ENCODE assay signal across 8 cellular contexts in the genomic region with DNA sequence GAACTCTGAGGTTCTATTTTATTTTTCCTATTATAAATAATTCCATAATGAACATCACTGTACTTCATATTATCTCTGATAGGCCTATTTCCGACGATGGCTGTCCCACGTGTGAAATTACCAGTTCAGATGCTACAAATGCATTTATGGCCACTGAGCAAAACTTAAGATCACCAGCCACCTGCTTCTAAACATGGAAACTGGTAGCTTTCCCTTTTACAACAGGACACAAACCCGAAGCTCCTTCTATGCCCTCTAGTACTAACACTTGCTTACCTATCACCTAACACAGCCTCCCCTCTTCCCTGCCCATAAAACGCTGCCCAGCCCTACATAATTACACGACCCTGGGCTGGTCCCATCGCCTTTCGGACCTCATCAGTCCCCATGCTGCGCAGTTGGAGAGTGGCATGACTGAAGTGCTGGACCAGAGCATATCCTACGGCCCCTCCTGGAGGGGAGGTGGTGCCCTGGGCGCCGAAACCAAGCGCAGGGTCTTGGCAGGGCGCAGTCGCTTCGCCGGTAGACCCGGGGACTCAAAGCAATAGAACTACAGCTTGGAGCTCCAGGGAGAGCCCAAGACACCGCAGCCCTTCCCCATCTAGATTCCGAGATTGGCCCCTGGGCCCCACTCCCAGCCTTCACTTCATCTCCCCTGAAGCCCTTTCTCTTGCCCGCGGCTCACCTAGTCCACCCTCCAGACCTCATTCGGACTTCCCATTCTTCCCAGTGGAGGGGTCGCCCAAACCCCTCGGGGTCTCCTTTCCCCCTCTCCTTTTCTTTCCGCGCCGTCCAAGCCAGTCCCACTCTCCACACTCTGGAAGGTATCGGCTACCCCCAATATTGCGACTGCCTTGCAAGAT. TPM values are rescaled to one million over a fixed set of nuclear protein-coding genes. Genes with fewer than 3 reads are reported as not detected.
DNase-seq lines count a peak whose midpoint lies in the region; ATAC-seq and TF ChIP-seq lines count a peak whose summit lies in the region.

No MANE protein-coding gene starts in this region.

- DNase-seq in AG10803 (ENCODE audit: low read depth): no peak
- DNase-seq in NCI-H748 treated with DMSO at 0.1 percent for 48 hours (lab: John Stamatoyannopoulos, UW): peak; percentile 29
- no peak for DNase-seq in mesenteric fat pad (ENCODE audit: low spot score)

- peak; percentile 2 for ATAC-seq in GM19023 (IDR thresholded peaks at IDR 0.05; ENCODE audit: unreplicated experiment)
- no peak for ATAC-seq in HG03342 (IDR thresholded peaks at IDR 0.05; ENCODE audit: unreplicated experiment)

- 0 out of 2 replicates have a peak, but pooled peaks have one; percentile 3 for TF ChIP-seq CTCF in AG10803 (conservative IDR thresholded peaks at IDR 0.05; ENCODE audit: low read length)

- 4 to 5% (median 5%) methylated on average over 30 of the region's 30 CpGs for WGBS in adipose tissue, 3 donors

- peak overlapping the region; percentile 93 for H3K4me3 ChIP-seq in AG10803 (ENCODE audit: low read length)
- peak overlapping the region; percentile 87 for H3K4me3 ChIP-seq in iPS-11a (ENCODE audit: low read depth, low read length)
- H3K4me3 ChIP-seq in skin epidermis: peak overlapping the region; percentile 64 to 99 (median 96)

- peak overlapping the region; percentile 0 for H3K27ac ChIP-seq in adipose tissue (ENCODE audit: low read depth, low read length)
- H3K27ac ChIP-seq in skin epidermis: peak overlapping the region; percentile 2 to 93 (median 87)

RNA-seq across cellular contexts. Expression of a gene that starts 1.0 kb away (rescaled TPM):
- polyA plus RNA-seq in adipose tissue: 10 to 100 TPM in 2 of 3 donors, 1 to 10 TPM in 1; 8.9 to 17.2 (median 17.0) TPM
- total RNA-seq in mesenteric fat pad: 34.2 TPM

RNA-seq across cellular contexts. Expression of a gene that starts 33.2 kb away (rescaled TPM):
- not detected for polyA plus RNA-seq in adipose tissue
- total RNA-seq in mesenteric fat pad: not detected
